In genomic region chr6:10565913-10566312, GRCh38 we compare ENCODE assay signal across 26 cellular contexts.
"Had no signal": no experiment of that assay in that cellular context is flagged by ENCODE, and none has a peak within 500 bp of the region (broad histone marks: within the 10 kb centered on the region; RNA-seq: fewer than 3 reads in every experiment).

No MANE protein-coding gene starts in this region.

- H3K36me3 Mint-ChIP-seq: activated CD8-positive, alpha-beta memory T cell treated with anti-CD3 and anti-CD28 coated beads, Interleukin-2, amount 10 ng/mL, durations not matched to agents 7 days and 5 days had no signal

- H3K9ac ChIP-seq: SK-N-SH had no signal

- H3K36me3 ChIP-seq: ascending aorta, Peyer's patch, SJCRH30, WERI-Rb-1 had no signal

- ATAC-seq: activated CD4-positive, CD25-positive, alpha-beta regulatory T cell treated with anti-CD3 and anti-CD28 coated beads, Interleukin-2, amount 50 U/mL, for 24 hours; activated CD8-positive, alpha-beta memory T cell treated with anti-CD3 and anti-CD28 coated beads, Interleukin-2, amount 10 ng/mL, durations not matched to agents 7 days and 5 days; activated naive CD4-positive, alpha-beta T cell treated with anti-CD3 and anti-CD28 coated beads, Interleukin-2, amount 50 U/mL, for 72 hours; activated naive CD8-positive, alpha-beta T cell treated with anti-CD3 and anti-CD28 coated beads, Interleukin-2, amount 50 U/mL, for 24 hours; activated T-cell treated with anti-CD3 and anti-CD28 coated beads, Interleukin-2, amount 50 U/mL, for 4 hours; body of pancreas had no signal

- H3K27ac ChIP-seq: ascending aorta, body of pancreas, RWPE1, SJCRH30 had no signal

- H3K9me3 Mint-ChIP-seq: activated T-cell treated with anti-CD3 and anti-CD28 coated beads, Interleukin-2, amount 50 U/mL, for 4 hours had no signal

- H3K27ac Mint-ChIP-seq: activated CD8-positive, alpha-beta memory T cell treated with anti-CD3 and anti-CD28 coated beads, Interleukin-2, amount 10 ng/mL, durations not matched to agents 7 days and 5 days; activated naive CD4-positive, alpha-beta T cell treated with anti-CD3 and anti-CD28 coated beads, Interleukin-2, amount 50 U/mL, for 72 hours; activated naive CD8-positive, alpha-beta T cell treated with anti-CD3 and anti-CD28 coated beads, Interleukin-2, amount 50 U/mL, for 24 hours had no signal

- H3K27me3 Mint-ChIP-seq: activated CD8-positive, alpha-beta memory T cell treated with anti-CD3 and anti-CD28 coated beads, Interleukin-2, amount 10 ng/mL, durations not matched to agents 7 days and 5 days; activated naive CD8-positive, alpha-beta T cell treated with anti-CD3 and anti-CD28 coated beads, Interleukin-2, amount 50 U/mL, for 24 hours had no signal

- H3K4me1 Mint-ChIP-seq: activated CD8-positive, alpha-beta memory T cell treated with anti-CD3 and anti-CD28 coated beads, Interleukin-2, amount 10 ng/mL, durations not matched to agents 7 days and 5 days; activated naive CD8-positive, alpha-beta T cell treated with anti-CD3 and anti-CD28 coated beads, Interleukin-2, amount 50 U/mL, for 24 hours had no signal

- H3K4me2 ChIP-seq: SK-N-SH had no signal

- DNase-seq: activated CD4-positive, alpha-beta T cell treated with anti-CD3 and anti-CD28 coated beads for 48 hours; activated CD4-positive, alpha-beta T cell treated with anti-CD3 and anti-CD28 coated beads, Interleukin-2, amount 50 U/mL, for 48 hours; activated CD8-positive, alpha-beta memory T cell treated with anti-CD3 and anti-CD28 coated beads, Interleukin-2, amount 10 ng/mL, durations not matched to agents 7 days and 5 days; activated effector memory CD4-positive, alpha-beta T cell treated with anti-CD3 and anti-CD28 coated beads, Interleukin-2, amount 50 U/mL, for 16 hours; activated naive CD4-positive, alpha-beta T cell treated with Interleukin-2 at 50 U/mL for 16 hours; activated naive CD8-positive, alpha-beta T cell treated with anti-CD3 and anti-CD28 coated beads, Interleukin-2, amount 50 U/mL, for 24 hours; activated T-cell treated with anti-CD3 and anti-CD28 coated beads, Interleukin-2, amount 50 U/mL, for 4 hours; amniotic stem cell; body of pancreas; Kasumi-1; NCI-H1105 treated with DMSO at 0.1 percent for 48 hours; NCI-H1436 treated with DMSO at 0.1 percent for 48 hours; NCI-H187; NCI-H2081; NCI-H446; NCI-H524; Peyer's patch; Right ventricle myocardium superior; SJCRH30; SK-N-SH; T-helper 1 cell had no signal

- H3K9me3 ChIP-seq: ascending aorta, body of pancreas, Peyer's patch, SJCRH30, SK-N-SH had no signal

- H3K4me3 ChIP-seq: ascending aorta, body of pancreas, Peyer's patch, SJCRH30 had no signal

- H3K4me1 ChIP-seq: body of pancreas, SJCRH30 had no signal

- H3K4me3 Mint-ChIP-seq: activated CD8-positive, alpha-beta memory T cell treated with anti-CD3 and anti-CD28 coated beads, Interleukin-2, amount 10 ng/mL, durations not matched to agents 7 days and 5 days; activated naive CD8-positive, alpha-beta T cell treated with anti-CD3 and anti-CD28 coated beads, Interleukin-2, amount 50 U/mL, for 24 hours; activated T-cell treated with anti-CD3 and anti-CD28 coated beads, Interleukin-2, amount 50 U/mL, for 4 hours had no signal

- H3K27me3 ChIP-seq: ascending aorta, body of pancreas, Peyer's patch, SJCRH30 had no signal
